ENCODE assay signal across 10 cellular contexts in the genomic region with DNA sequence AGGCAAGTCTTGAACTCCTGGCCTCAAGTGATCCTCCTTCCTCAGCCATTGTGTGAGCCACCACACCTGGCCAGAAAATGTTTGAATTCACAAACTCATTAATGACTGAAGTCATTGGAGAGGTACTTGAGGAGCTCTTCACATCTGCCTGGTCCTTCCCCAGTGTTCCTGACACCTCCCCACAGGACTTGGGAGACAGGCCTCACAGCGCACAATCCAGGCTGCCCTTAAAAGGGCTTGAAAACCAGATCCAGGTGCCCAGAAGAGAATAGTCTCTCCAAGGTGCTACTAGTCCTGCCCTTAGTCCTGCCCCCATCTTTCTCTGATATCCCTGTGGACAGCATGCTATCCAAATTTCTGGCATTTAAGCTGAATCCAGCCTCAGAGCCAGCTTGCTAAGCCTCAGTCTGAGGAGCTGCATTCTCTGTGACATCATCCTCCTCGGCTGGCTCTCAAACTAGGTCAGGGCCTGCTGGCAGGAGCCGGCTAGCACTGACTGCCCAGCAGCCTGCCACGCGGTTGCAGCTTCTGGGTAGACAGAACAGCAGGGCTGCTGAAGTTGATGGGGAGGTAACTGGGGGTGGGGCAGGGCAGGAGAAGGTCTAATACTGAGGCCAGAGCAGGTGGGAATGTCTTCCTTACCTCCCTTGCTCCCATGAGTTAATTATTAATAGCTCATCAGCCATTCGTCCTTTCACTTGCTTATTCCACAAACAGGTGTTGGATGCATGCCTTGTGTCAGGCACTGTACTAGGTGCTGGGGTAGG. TPM values are rescaled to one million over a fixed set of nuclear protein-coding genes. Genes with fewer than 3 reads are reported as not detected.
A peak's percentile ranks its signal among the peaks of the same experiment; 100 is the strongest.
DNase-seq lines count a peak whose midpoint lies in the region; ATAC-seq and TF ChIP-seq lines count a peak whose summit lies in the region.
"Had no signal": no experiment of that assay in that cellular context is flagged by ENCODE, and none has a peak within 500 bp of the region (broad histone marks: within the 10 kb centered on the region; RNA-seq: fewer than 3 reads in every experiment).

No MANE protein-coding gene starts in this region.

- H3K9me3 ChIP-seq in heart left ventricle = peaks cover 0 to 20% (median 0%) of the 10 kb centered on the region in 12 donors
- H3K9me3 ChIP-seq in psoas muscle = no peaks in the 10 kb centered on the region
- no peaks in the 10 kb centered on the region; the same call in 1 of the 2 replicates for H3K9me3 ChIP-seq in BE2C

- H3K4me3 ChIP-seq in heart left ventricle = no peak overlapping the region
- H3K4me3 ChIP-seq in psoas muscle = no peak overlapping the region
- H3K4me3 ChIP-seq in BE2C (ENCODE audit: low read depth, low read length) = no peak overlapping the region

- no peak overlapping the region for H3K4me3 Mint-ChIP-seq in immature natural killer cell

- DNase-seq in EH (ENCODE audit: low read depth) (peak; percentile 44), NCI-H69 (lab: John Stamatoyannopoulos, UW) (peak; percentile 41), heart left ventricle (peak in 4 of 5 donors; percentile 44 to 78 (median 66)), psoas muscle (peak; percentile 53 to 62), HuH-7 (ENCODE audit: low spot score) (no peak), BE2C (no peak), immature natural killer cell (no peak)
- DNase-seq: activated CD4-positive, alpha-beta T cell treated with anti-CD3 and anti-CD28 coated beads for 4 hours; NK-92 treated with Interleukin-12 subunit alpha and Interleukin-12 subunit beta, amount 100 ng/mL, for 24 hours had no signal

- no peak for TF ChIP-seq POLR2A in heart left ventricle (IDR thresholded peaks at IDR 0.05)

- peak; percentile 91 to 98 (median 96) for ATAC-seq in heart left ventricle
- peak; percentile 81 to 98 (median 97) for ATAC-seq in psoas muscle
- no peak for ATAC-seq in GM18519 (IDR thresholded peaks at IDR 0.05; ENCODE audit: low FRiP score, unreplicated experiment)

- H3K36me3 Mint-ChIP-seq in immature natural killer cell = no peaks in the 10 kb centered on the region

- H3K27ac Mint-ChIP-seq in immature natural killer cell = peak overlapping the region in 1 of 6 donors; percentile 17

- peaks cover 6 to 12% (median 8%) of the 10 kb centered on the region in 3 donors for H3K27me3 Mint-ChIP-seq in immature natural killer cell (ENCODE audit: low read depth in 3 of 3)

- H3K27me3 ChIP-seq in heart left ventricle = no peaks in the 10 kb centered on the region
- H3K27me3 ChIP-seq in psoas muscle (ENCODE audit: insufficient read depth in 3 of 3, low read length in 2 of 3) = no peaks in the 10 kb centered on the region
- no peaks in the 10 kb centered on the region for H3K27me3 ChIP-seq in BE2C

- intact Hi-C loops in heart left ventricle (cut with DNase I) = no loop called here
- intact Hi-C loops in psoas muscle (cut with DNase I) = no loop called here

- peak in 1 of 12 donors; percentile 6 for TF ChIP-seq CTCF in heart left ventricle (IDR thresholded peaks at IDR 0.05)
- TF ChIP-seq CTCF in psoas muscle (IDR thresholded peaks at IDR 0.05) = no peak
- no peak for TF ChIP-seq CTCF in BE2C (IDR thresholded peaks at IDR 0.05; ENCODE audit: low read depth, low read length)

- H3K4me1 Mint-ChIP-seq in immature natural killer cell = peaks cover 5 to 6% of the 10 kb centered on the region in 2 donors

- H3K4me1 ChIP-seq in heart left ventricle (peaks cover 0 to 11% (median 4%) of the 10 kb centered on the region in 12 donors), psoas muscle (no peaks in the 10 kb centered on the region), BE2C (peaks cover 8% of the 10 kb centered on the region)

- H3K27ac ChIP-seq in heart left ventricle (peak overlapping the region in 4 of 12 donors; percentile 23 to 44 (median 29)), psoas muscle (no peak overlapping the region)

- H3K9me3 Mint-ChIP-seq in immature natural killer cell = peaks cover 0 to 6% (median under 1%) of the 10 kb centered on the region in 6 donors

- no peaks in the 10 kb centered on the region for H3K36me3 ChIP-seq in heart left ventricle
- no peaks in the 10 kb centered on the region for H3K36me3 ChIP-seq in psoas muscle (ENCODE audit: insufficient read depth in 1 of 2, low read depth in 1 of 2)
- H3K36me3 ChIP-seq in BE2C = no peaks in the 10 kb centered on the region

- WGBS in heart left ventricle, 4 donors = 25 to 33% (median 31%) methylated on average over 3 to 6 of the region's 6 CpGs
- 21 to 29% (median 22%) methylated on average over 6 of the region's 6 CpGs for WGBS in psoas muscle, 3 donors

RNA-seq across cellular contexts. Expression of a gene that starts 35.3 kb away (rescaled TPM):
- 10 to 100 TPM in 8 of 9 donors, 1 to 10 TPM in 1; 7.2 to 28.6 (median 19.5) TPM for total RNA-seq in heart left ventricle
- polyA plus RNA-seq in heart left ventricle = 10 to 100 TPM in 1 of 2 donors, 1 to 10 TPM in 1; 5.8 to 18.5 TPM
- 1 to 10 TPM; 1.6 to 2.2 (median 1.8) TPM for total RNA-seq in psoas muscle
- polyA plus RNA-seq in psoas muscle = 1 to 10 TPM in 1 of 3 donors, under 1 TPM in 2; 0.42 to 3.5 (median 0.91) TPM
- 167 TPM for polyA plus RNA-seq in BE2C (2012; ENCODE audit: insufficient read depth, insufficient read length, low read depth)
- under 1 TPM in 2 of 3 donors, not detected in 1; 0.41 to 0.52 TPM for polyA plus RNA-seq in immature natural killer cell

Comparison
In these comparisons a context has a peak if more than half of its experiments do, and no peak if none do; other contexts are left out.
1. DNase-seq: peak in EH (single experiment), NCI-H69 (single experiment), heart left ventricle (4 of 5) and psoas muscle (2 of 2); none in HuH-7 (single experiment), BE2C (single experiment) and immature natural killer cell (0 of 3).